In the genomic region with DNA sequence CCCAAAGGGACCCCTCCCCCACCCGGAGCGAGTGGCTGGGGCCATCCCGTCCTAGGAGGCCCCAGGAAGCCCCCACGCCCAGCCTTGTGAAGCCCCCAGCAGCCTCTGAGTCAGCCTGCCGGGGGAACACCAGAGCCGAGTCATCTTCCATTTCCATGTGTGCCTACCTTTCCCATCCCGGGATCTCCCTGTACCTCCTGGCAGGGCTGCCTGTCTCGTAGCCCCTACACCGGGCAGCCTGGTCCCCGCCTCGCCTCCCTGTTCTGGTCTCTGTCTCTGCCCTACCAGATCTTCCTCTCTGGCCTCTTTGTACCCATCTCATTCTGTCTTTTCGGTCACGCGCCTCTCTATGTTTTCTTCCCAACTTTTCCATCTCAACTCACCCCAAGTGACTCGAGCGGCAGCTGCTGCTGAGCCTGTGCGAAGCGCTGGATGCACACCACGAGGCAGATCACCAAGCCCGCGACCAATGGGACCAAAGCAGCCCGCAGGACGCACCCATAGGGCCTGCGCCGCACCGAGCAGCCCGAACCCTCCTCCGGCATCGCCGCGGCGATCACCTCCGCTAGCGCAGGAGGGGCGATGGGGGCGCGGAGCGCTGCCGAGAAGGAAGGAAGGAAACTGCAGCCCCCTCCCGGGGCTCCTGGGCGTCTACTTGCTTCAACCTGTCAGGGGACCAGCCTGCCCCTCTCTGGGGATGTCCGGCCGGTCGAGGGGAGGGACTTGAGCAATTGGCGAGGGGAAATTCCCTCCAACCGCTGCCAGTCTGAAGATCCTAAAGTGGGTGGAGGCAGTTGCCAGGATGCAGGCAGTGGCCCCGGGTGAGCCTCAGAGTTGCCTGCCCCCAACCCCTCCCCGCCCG, we compare ENCODE assay signal across 8 cellular contexts. TPM values are rescaled to one million over a fixed set of nuclear protein-coding genes. Genes with fewer than 3 reads are reported as not detected.
A peak's percentile ranks its signal among the peaks of the same experiment; 100 is the strongest.
DNase-seq lines count a peak whose midpoint lies in the region; ATAC-seq, FAIRE-seq and TF ChIP-seq lines count a peak whose summit lies in the region.

A gene with protein sequence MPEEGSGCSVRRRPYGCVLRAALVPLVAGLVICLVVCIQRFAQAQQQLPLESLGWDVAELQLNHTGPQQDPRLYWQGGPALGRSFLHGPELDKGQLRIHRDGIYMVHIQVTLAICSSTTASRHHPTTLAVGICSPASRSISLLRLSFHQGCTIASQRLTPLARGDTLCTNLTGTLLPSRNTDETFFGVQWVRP (minus strand): TSS at position 693 of the 862 bp plus-strand sequence. CDS start 148 bp downstream, at position 545.

- TF ChIP-seq RAD21 in H1 (IDR thresholded peaks at IDR 0.05 in 1 of 2, conservative IDR thresholded peaks at IDR 0.05 in 1 of 2; ENCODE audit: low read depth in 2 of 2, low read length in 2 of 2), result no peak; a peak in 1 of 4 replicates

- POLR2A ChIA-PET in H1 (lab: Charles Lee; ENCODE audit: partially characterized antibody), result interaction anchor here (0.7 to 1.8 kb wide), 4 partner anchors 40 to 62 kb away, joined by 3 to 4 read pairs (median 4); a partner anchor contains a TSS

- CTCF ChIA-PET in H1 (lab: Charles Lee; ENCODE audit: partially characterized antibody), result interaction anchor here (0.6 kb wide), 1 partner anchor 248 kb away, joined by 3 read pairs; no protein-coding TSS in a partner anchor

- H3K27me3 ChIP-seq in WERI-Rb-1 (ENCODE audit: insufficient read depth, low read depth, severe bottlenecking), result peaks cover 12% of the 10 kb centered on the region
- H3K27me3 ChIP-seq in H1 (replicated peaks in 1 of 4; ENCODE audit: control insufficient read depth in 3 of 4, extremely low read depth in 1 of 4, insufficient read depth in 3 of 4, low read length in 3 of 4), result peaks cover 29 to 65% (median 58%) of the 10 kb centered on the region in 4 experiments
- peaks cover 26% of the 10 kb centered on the region for H3K27me3 ChIP-seq in rectal smooth muscle tissue (ENCODE audit: control insufficient read depth, insufficient read depth, low read length)
- peaks cover 0 to 91% of the 10 kb centered on the region in 2 donors for H3K27me3 ChIP-seq in tibial artery

- H4K91ac ChIP-seq in H1 (replicated peaks; ENCODE audit: insufficient read length, low read length), result no peak within 1 kb of the TSS

- no peak within 1 kb of the TSS for H4K5ac ChIP-seq in H1 (ENCODE audit: insufficient read length, low read depth, low read length)

- H3K14ac ChIP-seq in H1 (ENCODE audit: insufficient read length), result no peak within 1 kb of the TSS

- peak within 1 kb of the TSS; percentile 52; the same call in 1 of the 2 replicates for H2BK12ac ChIP-seq in H1 (ENCODE audit: low read depth, low read length)

- peak within 1 kb of the TSS; percentile 22; the same call in 1 of the 2 replicates for H2AFZ ChIP-seq in H1 (ENCODE audit: low read length)

- H3K4me2 ChIP-seq in H1 (ENCODE audit: insufficient read depth in 1 of 2, low read depth in 2 of 2, low read length in 2 of 2), result peak within 1 kb of the TSS; percentile 96 to 98

- peak; percentile 56 for ATAC-seq in GM19324 (IDR thresholded peaks at IDR 0.05; ENCODE audit: low FRiP score, unreplicated experiment)
- peak; percentile 35 for ATAC-seq in HG03469 (IDR thresholded peaks at IDR 0.05; ENCODE audit: unreplicated experiment)

- H3K23ac ChIP-seq in H1 (ENCODE audit: insufficient read length), result no peak within 1 kb of the TSS

- no peak within 1 kb of the TSS for H2BK120ac ChIP-seq in H1 (replicated peaks; ENCODE audit: low read depth, low read length)

- no peak within 1 kb of the TSS for H2AK5ac ChIP-seq in H1 (ENCODE audit: low read depth, low read length)

- no peak within 1 kb of the TSS for H2BK5ac ChIP-seq in H1 (ENCODE audit: low read depth, low read length)

- no peak within 1 kb of the TSS for H4K8ac ChIP-seq in H1 (ENCODE audit: extremely low read depth, insufficient read depth, low read length)

- no peak within 1 kb of the TSS for H2BK15ac ChIP-seq in H1 (ENCODE audit: low read length)

- H3K36me3 ChIP-seq in WERI-Rb-1, result no peaks in the 10 kb centered on the region
- H3K36me3 ChIP-seq in H1 (ENCODE audit: control insufficient read depth in 2 of 4, insufficient read depth in 4 of 4, low read length in 3 of 4), result no peaks in the 10 kb centered on the region
- no peaks in the 10 kb centered on the region for H3K36me3 ChIP-seq in rectal smooth muscle tissue (ENCODE audit: control insufficient read depth, insufficient read depth, low read length)
- H3K36me3 ChIP-seq in tibial artery, result no peaks in the 10 kb centered on the region

- no peaks in the 10 kb centered on the region for H3K79me1 ChIP-seq in H1 (ENCODE audit: low read depth, low read length)

- FAIRE-seq in H1 (lab: Jason Lieb, UNC), result no peak

- H3K9me3 ChIP-seq in WERI-Rb-1 (ENCODE audit: severe bottlenecking) (no peaks in the 10 kb centered on the region), H1 (ENCODE audit: insufficient read depth in 2 of 2, low read depth in 1 of 2, low read length in 1 of 2) (peaks cover 2% of the 10 kb centered on the region in 2 experiments; a peak in 2 of 4 replicates), tibial artery (no peaks in the 10 kb centered on the region)

- peaks cover 0 to 16% (median 8%) of the 10 kb centered on the region in 4 experiments for H3K4me1 ChIP-seq in H1 (replicated peaks in 1 of 4; ENCODE audit: control insufficient read depth in 3 of 4, insufficient read depth in 4 of 4, low read length in 3 of 4)
- H3K4me1 ChIP-seq in rectal smooth muscle tissue (ENCODE audit: control insufficient read depth, insufficient read depth, low read length), result no peaks in the 10 kb centered on the region
- H3K4me1 ChIP-seq in tibial artery, result peaks cover 0 to 27% (median 12%) of the 10 kb centered on the region in 4 donors

- H3K18ac ChIP-seq in H1 (ENCODE audit: extremely low read depth, low read length), result peak within 1 kb of the TSS; percentile 60

- H3K4me3 ChIP-seq in WERI-Rb-1 (ENCODE audit: low read depth, low read length), result peak within 1 kb of the TSS; percentile 49
- peak within 1 kb of the TSS; percentile 29 to 66 (median 54) for H3K4me3 ChIP-seq in H1 (ENCODE audit: extremely low read depth in 1 of 4, insufficient read depth in 2 of 4, low read depth in 3 of 4, low read length in 4 of 4)
- H3K4me3 ChIP-seq in rectal smooth muscle tissue (ENCODE audit: low read length), result peak within 1 kb of the TSS; percentile 23
- no peak within 1 kb of the TSS for H3K4me3 ChIP-seq in tibial artery

- no peak within 1 kb of the TSS; the same call in 1 of the 2 replicates for H3K27ac ChIP-seq in WERI-Rb-1
- H3K27ac ChIP-seq in H1 (ENCODE audit: low read depth, low read length), result no peak within 1 kb of the TSS
- no peak within 1 kb of the TSS for H3K27ac ChIP-seq in rectal smooth muscle tissue (ENCODE audit: low read depth, low read length)
- H3K27ac ChIP-seq in tibial artery, result no peak within 1 kb of the TSS

- no peak for TF ChIP-seq POLR2A in H1 (IDR thresholded peaks at IDR 0.05; ENCODE audit: control extremely low read depth in 1 of 2, low read depth in 2 of 2, low read length in 2 of 2)

- H3K9ac ChIP-seq in H1 (replicated peaks in 1 of 4; ENCODE audit: extremely low read depth in 1 of 4, low read depth in 3 of 4, low read length in 3 of 4) (no peak within 1 kb of the TSS), rectal smooth muscle tissue (ENCODE audit: low read length) (no peak within 1 kb of the TSS)

- H3K23me2 ChIP-seq in H1 (ENCODE audit: low read depth, low read length), result peaks cover 17% of the 10 kb centered on the region

- no peak within 1 kb of the TSS for H2BK20ac ChIP-seq in H1 (ENCODE audit: low read length)

- H3K79me2 ChIP-seq in H1 (ENCODE audit: control insufficient read depth in 1 of 2, insufficient read depth in 2 of 2, low read length in 2 of 2), result no peaks in the 10 kb centered on the region

- H3K56ac ChIP-seq in H1 (replicated peaks; ENCODE audit: insufficient read length, low read depth, low read length), result no peak within 1 kb of the TSS

- TF ChIP-seq EP300 in H1 (IDR thresholded peaks at IDR 0.05; ENCODE audit: borderline replicate concordance in 1 of 2, low read depth in 2 of 2, low read length in 2 of 2), result no peak

- peaks cover 2 to 3% of the 10 kb centered on the region in 2 experiments for H4K20me1 ChIP-seq in H1 (replicated peaks in 1 of 2; ENCODE audit: control insufficient read depth in 1 of 2, insufficient read depth in 2 of 2, low read length in 2 of 2)

- DNase-seq in AG08395 (ENCODE audit: low spot score), result peak; percentile 36
- peak; percentile 75 for DNase-seq in WERI-Rb-1
- peak in 1 of 2 experiments; percentile 79 for DNase-seq in H1 (ENCODE audit: low read depth in 1 of 2, low spot score in 2 of 2)
- no peak for DNase-seq in NCI-H510A treated with DMSO at 0.1 percent for 48 hours (lab: John Stamatoyannopoulos, UW)
- no peak for DNase-seq in tibial artery

- intact Hi-C loops in tibial artery (cut with DNase I; ENCODE audit: low total_unique reads), result no loop called here

- TF ChIP-seq CTCF in WERI-Rb-1 (IDR thresholded peaks at IDR 0.05; ENCODE audit: low read depth, low read length) (no peak), H1 (IDR thresholded peaks at IDR 0.05; ENCODE audit: control extremely low read depth in 1 of 3, insufficient read depth in 1 of 3, low read depth in 1 of 3, low read length in 3 of 3) (no peak), tibial artery (IDR thresholded peaks at IDR 0.05) (no peak)

- H3K4ac ChIP-seq in H1 (replicated peaks; ENCODE audit: insufficient read length, low read depth, low read length), result no peak within 1 kb of the TSS

- WGBS in H1 (ENCODE audit: extremely low coverage in 1 of 2, insufficient coverage in 1 of 2, insufficient read length in 1 of 2, insufficient replicate concordance in 2 of 2, low coverage in 1 of 2, low lambda C conversion rate in 2 of 2, missing lambda C conversion rate in 1 of 2), 2 experiments, result 1% methylated on average over 47 of the region's 49 CpGs; no CpG with 5 or more reads in 1 of the 2 experiments

TF ChIP-seq in H1, 55 proteins besides CTCF, POLR2A, EP300 and RAD21 (continues in another document):
- TF ChIP-seq SUZ12 (IDR thresholded peaks at IDR 0.05; ENCODE audit: low read length) (peak; percentile 76), RNF2 (IDR thresholded peaks at IDR 0.05; ENCODE audit: borderline replicate concordance, low read depth, low read length, missing control alignments, poor library complexity, severe bottlenecking) (no peak), BACH1 (IDR thresholded peaks at IDR 0.05; ENCODE audit: low read length) (no peak), HDAC6 (IDR thresholded peaks at IDR 0.05; ENCODE audit: low read depth, low read length) (no peak), TBP (IDR thresholded peaks at IDR 0.05; ENCODE audit: low read depth, low read length) (peak; percentile 21; the same call in 1 of the 2 replicates), POLR2AphosphoS5 (IDR thresholded peaks at IDR 0.05; ENCODE audit: low read depth, low read length) (no peak)

RNA-seq across cellular contexts. Expression of the gene that starts here (rescaled TPM):
- 0.84 and 1.3 TPM in 2 replicates for total RNA-seq in H1 (2021; fragmentation: NEBNext Ultra II Directional; extraction: Animal tissue kit (Norgen Biotek cat#: 25700))
- polyA plus RNA-seq in H1 (2011; rRNA removed), result 12.0 and 13.0 TPM in 2 replicates
- polyA plus RNA-seq in H1 (2011; cell fraction: cytosol; rRNA removed), result 8.1 TPM
- polyA plus RNA-seq in H1 (2011; cell fraction: nucleus; rRNA removed), result 10.7 TPM
- polyA plus RNA-seq in H1 (2012, experiment 1 of 2), result 1.7 to 5.8 TPM (median 3.9 TPM) in 4 replicates
- 4.4 TPM for polyA plus RNA-seq in H1 (2012, experiment 2 of 2)
- polyA plus RNA-seq in H1 (2013, experiment 1 of 2), result 3.6 TPM
- 4.2 TPM for polyA plus RNA-seq in H1 (2013, experiment 2 of 2)
- polyA minus RNA-seq in H1 (2011; rRNA and poly(A)+ RNA removed), result 2.1 and 2.5 TPM in 2 replicates
- 1.8 TPM for polyA minus RNA-seq in H1 (2011; cell fraction: cytosol; rRNA and poly(A)+ RNA removed)
- 2.3 TPM for polyA minus RNA-seq in H1 (2011; cell fraction: nucleus; rRNA and poly(A)+ RNA removed)

Comparison
In these comparisons a context has a peak if more than half of its experiments do, and no peak if none do; other contexts are left out.
1. DNase-seq: peak in AG08395 (single experiment) and WERI-Rb-1 (single experiment); none in NCI-H510A treated with DMSO at 0.1 percent for 48 hours (single experiment) and tibial artery (0 of 2).
2. H3K4me3 ChIP-seq: peak in WERI-Rb-1 (single experiment), H1 (4 of 4) and rectal smooth muscle tissue (single experiment); none in tibial artery (0 of 2).